8 cellular contexts compared by ENCODE assay signal in the genomic region with DNA sequence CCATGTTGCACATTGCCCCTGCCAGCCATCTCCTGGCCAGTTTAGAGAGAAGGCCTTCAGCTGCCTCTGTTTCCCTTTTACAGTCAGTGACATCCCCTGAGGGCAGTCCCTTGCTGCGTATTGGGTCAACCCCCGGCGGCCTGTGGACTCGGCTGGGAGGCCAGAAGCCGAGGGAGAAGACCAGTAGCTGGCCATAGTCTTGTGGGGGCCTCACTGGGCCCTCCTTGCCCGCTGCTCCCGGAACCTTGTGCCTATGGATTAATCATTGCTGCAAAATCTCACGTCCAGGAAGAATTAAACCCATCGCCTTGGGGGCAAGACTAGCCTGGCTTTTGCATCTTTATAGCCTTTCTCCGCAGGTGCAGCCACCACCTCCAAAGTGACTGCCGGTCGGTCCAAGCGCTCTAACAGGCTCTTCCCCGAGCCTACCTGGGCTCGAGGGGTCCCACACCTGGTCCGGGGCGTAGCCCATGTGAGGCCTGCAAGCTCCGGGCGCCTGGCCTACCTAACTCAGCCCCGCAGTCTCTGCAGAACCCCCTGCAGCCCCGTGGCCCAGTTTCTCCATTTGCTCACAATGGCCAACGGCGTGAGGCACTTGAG. TPM values are rescaled to one million over a fixed set of nuclear protein-coding genes. Genes with fewer than 3 reads are reported as not detected.
DNase-seq lines count a peak whose midpoint lies in the region; ATAC-seq and TF ChIP-seq lines count a peak whose summit lies in the region.

No MANE protein-coding gene starts in this region.

- H3K36me3 Mint-ChIP-seq in activated CD4-positive, alpha-beta memory T cell treated with anti-CD3 and anti-CD28 coated beads, Interleukin-2, amount 10 ng/mL, durations not matched to agents 7 days and 5 days (ENCODE audit: low read depth), result peaks cover 22% of the 10 kb centered on the region
- H3K36me3 Mint-ChIP-seq in stimulated activated naive B cell treated with anti-CD40 and anti-IgM and Interleukin-4, amounts not matched to agents 10 μg/mL and 1 μg/mL and 100 μg/mL, for 72 hours, result peaks cover 5 to 8% of the 10 kb centered on the region in 2 donors

- peaks cover 2% of the 10 kb centered on the region for H3K9me3 ChIP-seq in iPS-18c (ENCODE audit: control insufficient read depth, insufficient read depth, low read length)

- peaks cover 2% of the 10 kb centered on the region for H3K27me3 Mint-ChIP-seq in activated CD4-positive, alpha-beta memory T cell treated with anti-CD3 and anti-CD28 coated beads, Interleukin-2, amount 10 ng/mL, durations not matched to agents 7 days and 5 days
- H3K27me3 Mint-ChIP-seq in stimulated activated naive B cell treated with anti-CD40 and anti-IgM and Interleukin-4, amounts not matched to agents 10 μg/mL and 1 μg/mL and 100 μg/mL, for 72 hours, result peaks cover 5 to 15% of the 10 kb centered on the region in 2 donors

- H3K4me3 Mint-ChIP-seq in activated CD4-positive, alpha-beta memory T cell treated with anti-CD3 and anti-CD28 coated beads, Interleukin-2, amount 10 ng/mL, durations not matched to agents 7 days and 5 days, result peak overlapping the region; percentile 88
- H3K4me3 Mint-ChIP-seq in stimulated activated naive B cell treated with anti-CD40 and anti-IgM and Interleukin-4, amounts not matched to agents 10 μg/mL and 1 μg/mL and 100 μg/mL, for 72 hours, result peak overlapping the region; percentile 87 to 92

- peak overlapping the region; percentile 87 for H3K27ac Mint-ChIP-seq in activated CD4-positive, alpha-beta memory T cell treated with anti-CD3 and anti-CD28 coated beads, Interleukin-2, amount 10 ng/mL, durations not matched to agents 7 days and 5 days
- peak overlapping the region; percentile 73 for H3K27ac Mint-ChIP-seq in stimulated activated naive B cell treated with anti-CD40 and anti-IgM and Interleukin-4, amounts not matched to agents 10 μg/mL and 1 μg/mL and 100 μg/mL, for 72 hours

- ATAC-seq in stimulated activated naive B cell treated with anti-CD40 and anti-IgM and Interleukin-4, amounts not matched to agents 10 μg/mL and 1 μg/mL and 100 μg/mL, for 72 hours (replicated peaks), result no peak
- ATAC-seq in HG03442 (IDR thresholded peaks at IDR 0.05; ENCODE audit: unreplicated experiment) (no peak), HG02938 (IDR thresholded peaks at IDR 0.05; ENCODE audit: unreplicated experiment) (no peak), GM19397 (IDR thresholded peaks at IDR 0.05; ENCODE audit: unreplicated experiment) (no peak)

- DNase-seq in HFF-Myc (ENCODE audit: extremely low read depth, low read depth) (no peak), cerebellar cortex (ENCODE audit: low spot score) (no peak)
- DNase-seq in activated CD4-positive, alpha-beta memory T cell treated with anti-CD3 and anti-CD28 coated beads, Interleukin-2, amount 10 ng/mL, durations not matched to agents 7 days and 5 days, result no peak
- no peak for DNase-seq in stimulated activated naive B cell treated with anti-CD40 and anti-IgM and Interleukin-4, amounts not matched to agents 10 μg/mL and 1 μg/mL and 100 μg/mL, for 72 hours

- POLR2A ChIA-PET in activated CD4-positive, alpha-beta memory T cell treated with anti-CD3 and anti-CD28 coated beads, Interleukin-2, amount 10 ng/mL, durations not matched to agents 7 days and 5 days (lab: Charles Lee), result interaction anchor here (0.6 to 3.7 kb wide), 8 partner anchors 8 to 380 kb away, joined by 3 to 50 read pairs (median 4); a partner anchor contains a TSS

- no peak for TF ChIP-seq CTCF in HFF-Myc (IDR thresholded peaks at IDR 0.05; ENCODE audit: low read depth, low read length, missing control alignments)

- CTCF ChIA-PET in activated CD4-positive, alpha-beta memory T cell treated with anti-CD3 and anti-CD28 coated beads, Interleukin-2, amount 10 ng/mL, durations not matched to agents 7 days and 5 days (lab: Charles Lee), result interaction anchor here (0.6 to 5.6 kb wide), 8 partner anchors 11 to 279 kb away, joined by 3 to 48 read pairs (median 6); a partner anchor contains a TSS

- peaks cover 46% of the 10 kb centered on the region for H3K4me1 Mint-ChIP-seq in activated CD4-positive, alpha-beta memory T cell treated with anti-CD3 and anti-CD28 coated beads, Interleukin-2, amount 10 ng/mL, durations not matched to agents 7 days and 5 days
- H3K4me1 Mint-ChIP-seq in stimulated activated naive B cell treated with anti-CD40 and anti-IgM and Interleukin-4, amounts not matched to agents 10 μg/mL and 1 μg/mL and 100 μg/mL, for 72 hours, result peaks cover 18 to 25% of the 10 kb centered on the region in 2 donors

- H3K4me3 ChIP-seq in HFF-Myc (replicated peaks; ENCODE audit: low read depth, low read length) (peak overlapping the region; percentile 56), iPS-18c (ENCODE audit: insufficient read depth, low read depth, low read length) (peak overlapping the region; percentile 89)

- H3K9me3 Mint-ChIP-seq in activated CD4-positive, alpha-beta memory T cell treated with anti-CD3 and anti-CD28 coated beads, Interleukin-2, amount 10 ng/mL, durations not matched to agents 7 days and 5 days, result no peaks in the 10 kb centered on the region
- H3K9me3 Mint-ChIP-seq in stimulated activated naive B cell treated with anti-CD40 and anti-IgM and Interleukin-4, amounts not matched to agents 10 μg/mL and 1 μg/mL and 100 μg/mL, for 72 hours, result no peaks in the 10 kb centered on the region

RNA-seq across cellular contexts. Expression of a gene that starts 0.9 kb away (rescaled TPM):
- total RNA-seq in activated CD4-positive, alpha-beta memory T cell treated with anti-CD3 and anti-CD28 coated beads, Interleukin-2, amount 10 ng/mL, durations not matched to agents 7 days and 5 days, result 10 to 100 TPM; 20.3 to 22.0 TPM

RNA-seq across cellular contexts. Expression of a gene that starts 23.3 kb away (rescaled TPM):
- total RNA-seq in activated CD4-positive, alpha-beta memory T cell treated with anti-CD3 and anti-CD28 coated beads, Interleukin-2, amount 10 ng/mL, durations not matched to agents 7 days and 5 days, result not detected

RNA-seq across cellular contexts. Expression of a gene that starts 58.2 kb away (rescaled TPM):
- 10 to 100 TPM; 16.3 to 17.1 TPM for total RNA-seq in activated CD4-positive, alpha-beta memory T cell treated with anti-CD3 and anti-CD28 coated beads, Interleukin-2, amount 10 ng/mL, durations not matched to agents 7 days and 5 days
